In the genomic region with DNA sequence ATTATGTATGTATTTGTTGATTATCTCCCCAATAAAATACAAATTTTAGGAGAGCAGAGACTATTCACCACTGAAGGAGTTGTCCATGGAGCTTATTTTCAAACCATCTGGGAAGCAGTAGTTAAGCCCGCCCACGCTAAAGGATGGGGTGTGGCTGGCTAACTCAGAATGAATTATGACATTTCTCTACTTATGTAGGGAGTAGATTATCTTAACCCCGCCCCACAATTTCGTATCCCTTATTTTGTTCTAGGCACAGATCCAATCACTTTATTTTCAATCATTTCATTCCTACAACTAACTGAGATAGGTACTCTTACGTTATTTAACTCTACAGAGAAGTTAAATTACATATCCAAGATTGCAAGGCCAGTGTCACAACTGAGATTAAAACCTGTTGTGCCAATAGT, we compare ENCODE assay signal across 8 cellular contexts. TPM values are rescaled to one million over a fixed set of nuclear protein-coding genes. Genes with fewer than 3 reads are reported as not detected.
DNase-seq lines count a peak whose midpoint lies in the region; ATAC-seq, FAIRE-seq and TF ChIP-seq lines count a peak whose summit lies in the region.

No MANE protein-coding gene starts in this region.

- peak overlapping the region in 1 of 2 donors; percentile 95 for H3K9ac ChIP-seq in kidney (ENCODE audit: low read length in 2 of 2)

- WGBS in tibial nerve, 2 donors: 10 to 11% methylated on average over 5 of the region's 5 CpGs

- in situ Hi-C loops in astrocyte of the cerebellum (cut with HindIII; ENCODE audit: low sequenced_read_pairs): no loop called here

- peaks cover 4 to 5% of the 10 kb centered on the region in 2 donors for H3K4me1 ChIP-seq in kidney (ENCODE audit: control insufficient read depth in 1 of 2, insufficient read depth in 1 of 2, low read depth in 1 of 2, low read length in 2 of 2)
- H3K4me1 ChIP-seq in tibial nerve: peaks cover 0 to 35% (median 13%) of the 10 kb centered on the region in 4 donors

- no peaks in the 10 kb centered on the region for H3K36me3 ChIP-seq in kidney (ENCODE audit: control insufficient read depth in 1 of 2, insufficient read depth in 2 of 2, low read length in 2 of 2)
- H3K36me3 ChIP-seq in tibial nerve: no peaks in the 10 kb centered on the region

- no peak overlapping the region for H3K27ac Mint-ChIP-seq in T-helper 17 cell

- TF ChIP-seq POLR2A in tibial nerve (IDR thresholded peaks at IDR 0.05): no peak

- H3K27ac ChIP-seq in kidney (ENCODE audit: low read depth in 2 of 2, low read length in 2 of 2) (peak overlapping the region; percentile 99 to 100), tibial nerve (peak overlapping the region in 3 of 4 donors; percentile 96 to 100 (median 97))

- TF ChIP-seq CTCF in GM12865 (IDR thresholded peaks at IDR 0.05; ENCODE audit: insufficient read depth, low read depth, low read length, missing control alignments) (no peak), astrocyte of the cerebellum (IDR thresholded peaks at IDR 0.05; ENCODE audit: low read depth, low read length, missing control alignments) (no peak), kidney (IDR thresholded peaks at IDR 0.05; ENCODE audit: borderline replicate concordance, extremely low read depth, insufficient read depth) (no peak), tibial nerve (IDR thresholded peaks at IDR 0.05) (no peak)

- no peak for TF ChIP-seq EP300 in tibial nerve (IDR thresholded peaks at IDR 0.05)

- ATAC-seq in HG03442 (IDR thresholded peaks at IDR 0.05; ENCODE audit: unreplicated experiment) (no peak), T-helper 17 cell (no peak)

- no peaks in the 10 kb centered on the region for H3K27me3 ChIP-seq in tibial nerve

- no peaks in the 10 kb centered on the region for H3K36me3 Mint-ChIP-seq in T-helper 17 cell (ENCODE audit: low read depth)

- peak overlapping the region; percentile 79 for H3K4me3 ChIP-seq in GM12865 (ENCODE audit: low read depth, low read length)
- H3K4me3 ChIP-seq in astrocyte of the cerebellum (ENCODE audit: low read depth, low read length): peak overlapping the region; percentile 89
- H3K4me3 ChIP-seq in kidney (ENCODE audit: low read length in 2 of 2): peak overlapping the region; percentile 93 to 100
- peak overlapping the region; percentile 65 to 86 (median 74) for H3K4me3 ChIP-seq in tibial nerve

- intact Hi-C loops in kidney (cut with DNase I): no loop called here

- no peaks in the 10 kb centered on the region for H3K9me3 ChIP-seq in kidney (ENCODE audit: control insufficient read depth in 1 of 2, low read length in 2 of 2)
- H3K9me3 ChIP-seq in tibial nerve: no peaks in the 10 kb centered on the region
- no peaks in the 10 kb centered on the region for H3K9me3 ChIP-seq in T-helper 17 cell (ENCODE audit: control insufficient read depth, low read length, poor library complexity, severe bottlenecking)

- peak; percentile 23 for DNase-seq in GM12865 (ENCODE audit: low read depth)
- peak; percentile 26 for DNase-seq in NCI-H2107 treated with DMSO at 0.1 percent for 48 hours (lab: John Stamatoyannopoulos, UW; ENCODE audit: unreplicated experiment)
- peak; percentile 31 for DNase-seq in astrocyte of the cerebellum (ENCODE audit: low read depth)
- no peak for DNase-seq in kidney
- DNase-seq in tibial nerve (ENCODE audit: low spot score in 2 of 2): peak; percentile 48 to 68
- no peak for DNase-seq in T-helper 17 cell
- no peak for DNase-seq in activated T-cell treated with anti-CD3 and anti-CD28 coated beads for 4 hours

- no peak overlapping the region for H3K4me3 Mint-ChIP-seq in T-helper 17 cell

- H3K4me1 Mint-ChIP-seq in T-helper 17 cell: peaks cover 29% of the 10 kb centered on the region

- no peak for FAIRE-seq in kidney (lab: Jason Lieb, UNC)

- peaks cover 36% of the 10 kb centered on the region for H3K27me3 Mint-ChIP-seq in T-helper 17 cell

RNA-seq across cellular contexts. Expression of gene LAPTM4A, which starts 1.4 kb away (rescaled TPM):
- 330 TPM for total RNA-seq in kidney
- 365 TPM for polyA plus RNA-seq in kidney (ENCODE audit: insufficient read depth, low read depth, low replicate concordance)
- total RNA-seq in tibial nerve: 100 to 1,000 TPM; 138 to 216 (median 191) TPM
- 10 to 100 TPM; 44.3 to 46.0 TPM for total RNA-seq in T-helper 17 cell

RNA-seq across cellular contexts. Expression of gene MATN3, which starts 40.4 kb away (rescaled TPM):
- total RNA-seq in kidney (5.0 TPM), tibial nerve (10 to 100 TPM; 11.4 to 35.2 (median 29.8) TPM), T-helper 17 cell (not detected)
- polyA plus RNA-seq in kidney (ENCODE audit: insufficient read depth, low read depth, low replicate concordance): 2.3 TPM

Comparison
In these comparisons a context has a peak if more than half of its experiments do, and no peak if none do; other contexts are left out.
1. DNase-seq: peak in GM12865 (single experiment), NCI-H2107 treated with DMSO at 0.1 percent for 48 hours (single experiment), astrocyte of the cerebellum (single experiment) and tibial nerve (2 of 2); none in kidney (single experiment), T-helper 17 cell (0 of 3) and activated T-cell treated with anti-CD3 and anti-CD28 coated beads for 4 hours (single experiment).
2. Peak in every context shown above with its lines, with median percentiles within 50 percentile points of each other: H3K4me3 ChIP-seq.